27 cellular contexts compared by ENCODE assay signal in genomic region chr15:60961541-60961940, GRCh38.
DNase-seq lines count a peak whose midpoint lies in the region; ATAC-seq, FAIRE-seq and TF ChIP-seq lines count a peak whose summit lies in the region.
"Had no signal": no experiment of that assay in that cellular context is flagged by ENCODE, and none has a peak within 500 bp of the region (broad histone marks: within the 10 kb centered on the region; RNA-seq: fewer than 3 reads in every experiment).

No MANE protein-coding gene starts in this region.

- ATAC-seq in Right ventricle myocardium inferior (no peak), heart right ventricle (no peak)
- ATAC-seq: A549 had no signal

- no peaks in the 10 kb centered on the region for H3K9me1 ChIP-seq in endothelial cell of umbilical vein (replicated peaks; ENCODE audit: control insufficient read depth, extremely low read depth, insufficient read depth, low read length)

- H3K36me3 ChIP-seq in heart right ventricle (no peaks in the 10 kb centered on the region), endothelial cell of umbilical vein (ENCODE audit: control insufficient read depth in 2 of 2, extremely low read depth in 1 of 2, insufficient read depth in 2 of 2, low read length in 2 of 2) (no peaks in the 10 kb centered on the region)
- H3K36me3 ChIP-seq: BE2C, HAP-1, SJSA1 had no signal

- no peak for TF ChIP-seq POLR2A in endothelial cell of umbilical vein (IDR thresholded peaks at IDR 0.05; ENCODE audit: low read depth, low read length)

- TF ChIP-seq CTCF in heart right ventricle (IDR thresholded peaks at IDR 0.05), result no peak
- TF ChIP-seq CTCF in endothelial cell of umbilical vein (IDR thresholded peaks at IDR 0.05; ENCODE audit: extremely low read depth in 1 of 2, insufficient read depth in 1 of 2, low read depth in 1 of 2, low read length in 2 of 2), result no peak
- TF ChIP-seq CTCF in retinal pigment epithelial cell (conservative IDR thresholded peaks at IDR 0.05; ENCODE audit: low read depth, low read length), result no peak
- no peak for TF ChIP-seq CTCF in D721Med (IDR thresholded peaks at IDR 0.05; ENCODE audit: insufficient read depth, missing control alignments)

- H3K27me3 ChIP-seq in heart right ventricle (no peaks in the 10 kb centered on the region), endothelial cell of umbilical vein (ENCODE audit: control insufficient read depth in 2 of 2, insufficient read depth in 2 of 2, low read length in 2 of 2) (no peaks in the 10 kb centered on the region)
- H3K27me3 ChIP-seq: BE2C, SJSA1 had no signal

- H4K20me1 ChIP-seq in endothelial cell of umbilical vein (replicated peaks; ENCODE audit: control insufficient read depth, extremely low read depth, insufficient read depth, low read length), result no peaks in the 10 kb centered on the region

- 70 to 78% methylated on average over 9 of the region's 9 CpGs for whole genome bisulfite sequencing in heart right ventricle, 2 donors

- H3K9ac ChIP-seq in endothelial cell of umbilical vein (replicated peaks; ENCODE audit: extremely low read depth, insufficient read depth, low read length), result no peak overlapping the region

- no peak overlapping the region for H3K4me3 ChIP-seq in heart right ventricle
- H3K4me3 ChIP-seq in endothelial cell of umbilical vein (replicated peaks in 1 of 3; ENCODE audit: insufficient read depth in 1 of 3, low read depth in 1 of 3, low read length in 3 of 3), result no peak overlapping the region
- no peak overlapping the region for H3K4me3 ChIP-seq in retinal pigment epithelial cell (ENCODE audit: low read length)
- H3K4me3 ChIP-seq: A549, HAP-1, PC-9, SJSA1 had no signal

- no TSS peak for BruUV-seq in endothelial cell of umbilical vein (replicated peaks; lab: Mats Ljungman, UMichigan)

- DNase-seq in Right ventricle myocardium inferior (ENCODE audit: missing footprints) (peak; percentile 64), heart right ventricle (no peak), NCI-H1092 treated with DMSO at 0.1 percent for 48 hours (lab: John Stamatoyannopoulos, UW) (peak; percentile 69), endothelial cell of umbilical vein (ENCODE audit: low read depth, low spot score) (peak; percentile 68), retinal pigment epithelial cell (ENCODE audit: low read depth) (peak; percentile 59), D721Med (ENCODE audit: insufficient read length, low spot score) (no peak), NCI-H2227 treated with DMSO at 0.1 percent for 48 hours (lab: John Stamatoyannopoulos, UW) (no peak), iPS-NIHi11 (ENCODE audit: low spot score) (no peak)
- DNase-seq: BE2C; CD8-positive, alpha-beta memory T cell; GOT3; HFFc6; KBM-7; NCI-H1436; NCI-H187; NCI-H2081 treated with DMSO at 0.1 percent for 48 hours; NCI-H446; NCI-H524 treated with DMSO at 0.1 percent for 48 hours; NCI-H774; PC-9; Right ventricle myocardium superior; T-helper 1 cell had no signal

- POLR2A ChIA-PET in endothelial cell of umbilical vein (lab: Charles Lee), result no interaction called here

- H2AFZ ChIP-seq in endothelial cell of umbilical vein (ENCODE audit: low read depth, low read length), result peak overlapping the region; percentile 32
- H2AFZ ChIP-seq: PC-9 had no signal

- no peaks in the 10 kb centered on the region for H3K79me2 ChIP-seq in endothelial cell of umbilical vein (ENCODE audit: control insufficient read depth, insufficient read depth, low read length)

- H3K9me3 ChIP-seq in heart right ventricle (no peaks in the 10 kb centered on the region), endothelial cell of umbilical vein (replicated peaks; ENCODE audit: control insufficient read depth, insufficient read depth, low read length) (no peaks in the 10 kb centered on the region)
- H3K9me3 ChIP-seq: A549, BE2C, HAP-1, SJSA1 had no signal

- no peak for FAIRE-seq in endothelial cell of umbilical vein (lab: Jason Lieb, UNC)
- FAIRE-seq in D721Med (lab: Jason Lieb, UNC), result no peak
- FAIRE-seq: A549, GM19239, HTR-8/SVneo had no signal

- H3K27ac ChIP-seq in heart right ventricle (no peak overlapping the region), endothelial cell of umbilical vein (ENCODE audit: insufficient read depth, low read depth, low read length) (no peak overlapping the region)
- H3K27ac ChIP-seq: A549, PC-9, SJSA1 had no signal

- dilution Hi-C loops in endothelial cell of umbilical vein (cut with MboI; ENCODE audit: extremely low pct_ligation_motif_present, low sequenced_read_pairs), result no loop called here

- intact Hi-C loops in Right ventricle myocardium inferior (cut with DNase I), result no loop called here
- intact Hi-C loops in heart right ventricle (cut with DNase I), result no loop called here
- intact Hi-C loops in endothelial cell of umbilical vein (cut with micrococcal nuclease), result no loop called here

- peak overlapping the region; percentile 48 for H3K4me2 ChIP-seq in endothelial cell of umbilical vein (ENCODE audit: insufficient read depth, low read length)
- H3K4me2 ChIP-seq: A549, PC-9 had no signal

- H3K4me1 ChIP-seq in heart right ventricle (peaks cover 0 to 18% (median 4%) of the 10 kb centered on the region in 9 donors), endothelial cell of umbilical vein (ENCODE audit: control insufficient read depth, extremely low read depth, insufficient read depth, low read length) (peaks cover 11% of the 10 kb centered on the region)
- H3K4me1 ChIP-seq: A549, BE2C, HAP-1 had no signal

- CTCF ChIA-PET in endothelial cell of umbilical vein (lab: Charles Lee), result interaction anchor here (0.9 to 2.2 kb wide), 8 partner anchors 8 to 376 kb away, joined by 3 to 11 read pairs (median 4); no protein-coding TSS in a partner anchor

TF ChIP-seq in endothelial cell of umbilical vein, 7 proteins besides CTCF, POLR2A, EP300 and RAD21:
- TF ChIP-seq EZH2 (IDR thresholded peaks at IDR 0.05; ENCODE audit: borderline replicate concordance, low read depth, low read length, severe bottlenecking) (no peak), MYC (IDR thresholded peaks at IDR 0.05; ENCODE audit: low read depth, low read length) (no peak), FOS (IDR thresholded peaks at IDR 0.05; ENCODE audit: borderline replicate concordance, insufficient read depth, low read length) (no peak), POLR2AphosphoS5 (IDR thresholded peaks at IDR 0.05; ENCODE audit: insufficient read depth, low read depth, low read length) (no peak), MAX (IDR thresholded peaks at IDR 0.05; ENCODE audit: insufficient read depth, insufficient read length) (no peak), GATA2 (IDR thresholded peaks at IDR 0.05; ENCODE audit: insufficient read depth, insufficient read length, low read depth, low read length) (no peak), JUN (IDR thresholded peaks at IDR 0.05; ENCODE audit: borderline replicate concordance, insufficient read depth, insufficient read length, low read depth) (no peak)

Comparison
In these comparisons a context has a peak if more than half of its experiments do, and no peak if none do; other contexts are left out.
1. DNase-seq: peak in Right ventricle myocardium inferior (single experiment), NCI-H1092 treated with DMSO at 0.1 percent for 48 hours (single experiment), endothelial cell of umbilical vein (single experiment) and retinal pigment epithelial cell (single experiment); none in heart right ventricle (0 of 2), D721Med (single experiment), NCI-H2227 treated with DMSO at 0.1 percent for 48 hours (single experiment) and iPS-NIHi11 (single experiment).